ENCODE assay signal across 15 cellular contexts in the genomic region with DNA sequence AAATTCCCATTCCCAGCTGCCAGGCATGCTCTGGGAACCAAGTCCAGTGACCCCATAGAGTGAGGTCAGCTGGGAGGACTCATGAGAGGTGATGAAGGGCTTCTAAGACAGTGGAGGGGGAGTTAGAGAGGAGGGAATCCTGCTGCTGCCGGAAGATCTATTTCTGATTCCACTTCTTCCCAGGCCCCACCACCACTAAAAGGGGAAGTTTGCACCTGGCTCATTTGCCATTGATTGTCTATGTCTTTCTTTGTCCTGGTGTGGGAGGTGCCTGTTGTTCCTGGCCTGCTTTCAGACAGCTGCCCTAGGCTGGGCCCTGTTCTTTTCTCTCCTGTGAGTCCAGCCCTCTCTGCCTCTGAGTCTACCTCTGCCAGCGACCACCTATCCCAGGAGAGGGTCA. TPM values are rescaled to one million over a fixed set of nuclear protein-coding genes. Genes with fewer than 3 reads are reported as not detected.
A peak's percentile ranks its signal among the peaks of the same experiment; 100 is the strongest.
DNase-seq lines count a peak whose midpoint lies in the region; ATAC-seq, FAIRE-seq and TF ChIP-seq lines count a peak whose summit lies in the region.
"Had no signal": no experiment of that assay in that cellular context is flagged by ENCODE, and none has a peak within 500 bp of the region (broad histone marks: within the 10 kb centered on the region; RNA-seq: fewer than 3 reads in every experiment).

No MANE protein-coding gene starts in this region.

- H3K23me2 ChIP-seq in H1 (ENCODE audit: low read depth, low read length), result no peaks in the 10 kb centered on the region; the same call in 1 of the 2 replicates

- CTCF ChIA-PET in H1 (lab: Charles Lee; ENCODE audit: partially characterized antibody), result interaction anchor here (1.3 to 4.6 kb wide), 7 partner anchors 10 to 352 kb away, joined by 3 to 29 read pairs (median 6); no protein-coding TSS in a partner anchor

- WGBS in H1 (ENCODE audit: extremely low coverage in 1 of 2, insufficient coverage in 1 of 2, insufficient read length in 1 of 2, insufficient replicate concordance in 2 of 2, low coverage in 1 of 2, low lambda C conversion rate in 2 of 2, missing lambda C conversion rate in 1 of 2), 2 experiments, result 70% methylated on average over 2 of the region's 2 CpGs; no CpG with 5 or more reads in 1 of the 2 experiments

- H3K9ac ChIP-seq in H1 (replicated peaks in 1 of 4; ENCODE audit: extremely low read depth in 1 of 4, low read depth in 3 of 4, low read length in 3 of 4) (no peak overlapping the region), skeletal muscle satellite cell (ENCODE audit: low read depth, low read length) (peak overlapping the region; percentile 45)

- H2BK120ac ChIP-seq in H1 (replicated peaks; ENCODE audit: low read depth, low read length), result peak overlapping the region; percentile 16

- H4K20me1 ChIP-seq in H1 (replicated peaks in 1 of 2; ENCODE audit: control insufficient read depth in 1 of 2, insufficient read depth in 2 of 2, low read length in 2 of 2), result no peaks in the 10 kb centered on the region

- H4K8ac ChIP-seq in H1 (ENCODE audit: extremely low read depth, insufficient read depth, low read length), result no peak overlapping the region

- no peak overlapping the region for H2BK12ac ChIP-seq in H1 (ENCODE audit: low read depth, low read length)

- H2BK5ac ChIP-seq in H1 (ENCODE audit: low read depth, low read length), result peak overlapping the region; percentile 47; the same call in 1 of the 2 replicates

- H3K27me3 ChIP-seq in H1 (replicated peaks in 1 of 4; ENCODE audit: control insufficient read depth in 3 of 4, extremely low read depth in 1 of 4, insufficient read depth in 3 of 4, low read length in 3 of 4), result no peaks in the 10 kb centered on the region; a peak in 1 of 7 replicates
- peaks cover 4% of the 10 kb centered on the region for H3K27me3 ChIP-seq in skeletal muscle satellite cell (ENCODE audit: control insufficient read depth, insufficient read depth, low read length)
- H3K27me3 ChIP-seq: pancreas had no signal

- TF ChIP-seq CTCF in H1 (IDR thresholded peaks at IDR 0.05; ENCODE audit: control extremely low read depth in 1 of 3, insufficient read depth in 1 of 3, low read depth in 1 of 3, low read length in 3 of 3), result no peak

- TF ChIP-seq POLR2A in H1 (IDR thresholded peaks at IDR 0.05; ENCODE audit: control extremely low read depth in 1 of 2, low read depth in 2 of 2, low read length in 2 of 2), result no peak

- H3K56ac ChIP-seq in H1 (replicated peaks; ENCODE audit: insufficient read length, low read depth, low read length), result no peak overlapping the region

- H3K9me3 ChIP-seq in H1 (ENCODE audit: insufficient read depth in 2 of 2, low read depth in 1 of 2, low read length in 1 of 2) (no peaks in the 10 kb centered on the region), skeletal muscle satellite cell (replicated peaks; ENCODE audit: low read length) (no peaks in the 10 kb centered on the region)
- H3K9me3 ChIP-seq: lower lobe of right lung, pancreas, stomach had no signal

- H2AFZ ChIP-seq in H1 (ENCODE audit: low read length), result no peak overlapping the region

- DNase-seq in NCI-H1092 treated with DMSO at 0.1 percent for 48 hours (lab: John Stamatoyannopoulos, UW) (peak; percentile 13), NCI-H1092 (lab: John Stamatoyannopoulos, UW) (no peak), NCI-H345 (lab: John Stamatoyannopoulos, UW) (peak; percentile 78), H1 (ENCODE audit: low read depth in 1 of 2, low spot score in 2 of 2) (no peak), foreskin melanocyte (no peak), HPDE6-E6E7 (ENCODE audit: extremely low spot score) (no peak)
- DNase-seq: activated CD4-positive, alpha-beta T cell treated with anti-CD3 and anti-CD28 coated beads for 1 hour; cerebellar nuclear complex; pancreas; stomach had no signal

- H3K14ac ChIP-seq in H1 (ENCODE audit: insufficient read length), result no peak overlapping the region

- no peak for TF ChIP-seq EP300 in H1 (IDR thresholded peaks at IDR 0.05; ENCODE audit: borderline replicate concordance in 1 of 2, low read depth in 2 of 2, low read length in 2 of 2)

- H2AK5ac ChIP-seq in H1 (ENCODE audit: low read depth, low read length), result no peak overlapping the region

- H4K91ac ChIP-seq in H1 (replicated peaks; ENCODE audit: insufficient read length, low read length), result no peak overlapping the region

- no peak for ATAC-seq in GM21381 (IDR thresholded peaks at IDR 0.05; ENCODE audit: unreplicated experiment)

- POLR2A ChIA-PET in H1 (lab: Charles Lee; ENCODE audit: partially characterized antibody), result interaction anchor here (1.5 kb wide), 1 partner anchor 9 kb away, joined by 3 read pairs; no protein-coding TSS in a partner anchor

- no peak overlapping the region for H3K23ac ChIP-seq in H1 (ENCODE audit: insufficient read length)

- peak overlapping the region; percentile 15 for H4K5ac ChIP-seq in H1 (ENCODE audit: insufficient read length, low read depth, low read length)

- no peak overlapping the region for H3K4ac ChIP-seq in H1 (replicated peaks; ENCODE audit: insufficient read length, low read depth, low read length)

- H3K79me2 ChIP-seq in H1 (ENCODE audit: control insufficient read depth in 1 of 2, insufficient read depth in 2 of 2, low read length in 2 of 2), result no peaks in the 10 kb centered on the region

- H3K4me3 ChIP-seq in H1 (ENCODE audit: extremely low read depth in 1 of 4, insufficient read depth in 2 of 4, low read depth in 3 of 4, low read length in 4 of 4), result 0 out of 8 replicates have a peak overlapping the region, but pooled peaks of 2 of the 4 experiments have one; percentile 2 to 3
- H3K4me3 ChIP-seq in skeletal muscle satellite cell (ENCODE audit: low read length), result peak overlapping the region; percentile 25
- H3K4me3 ChIP-seq: lower lobe of right lung, pancreas, stomach had no signal

- no peaks in the 10 kb centered on the region for H3K79me1 ChIP-seq in H1 (ENCODE audit: low read depth, low read length)

- peak overlapping the region; percentile 25; the same call in 1 of the 2 replicates for H3K27ac ChIP-seq in H1 (ENCODE audit: low read depth, low read length)
- H3K27ac ChIP-seq: lower lobe of right lung, pancreas, stomach had no signal

- peak overlapping the region; percentile 10 for H3K18ac ChIP-seq in H1 (ENCODE audit: extremely low read depth, low read length)

- H2BK15ac ChIP-seq in H1 (ENCODE audit: low read length), result no peak overlapping the region

- H3K4me2 ChIP-seq in H1 (ENCODE audit: insufficient read depth in 1 of 2, low read depth in 2 of 2, low read length in 2 of 2) (peak overlapping the region; percentile 7 to 32; a peak in 2 of 4 replicates), skeletal muscle satellite cell (ENCODE audit: low read length) (peak overlapping the region; percentile 63)

- H3K4me1 ChIP-seq in H1 (replicated peaks in 1 of 4; ENCODE audit: control insufficient read depth in 3 of 4, insufficient read depth in 4 of 4, low read length in 3 of 4) (peaks cover 5 to 10% (median 8%) of the 10 kb centered on the region in 4 experiments; a peak in 6 of 7 replicates), skeletal muscle satellite cell (ENCODE audit: control insufficient read depth, insufficient read depth, low read length) (peaks cover 51% of the 10 kb centered on the region)
- H3K4me1 ChIP-seq: pancreas had no signal

- no peaks in the 10 kb centered on the region for H3K36me3 ChIP-seq in H1 (ENCODE audit: control insufficient read depth in 2 of 4, insufficient read depth in 4 of 4, low read length in 3 of 4)
- no peaks in the 10 kb centered on the region for H3K36me3 ChIP-seq in skeletal muscle satellite cell (ENCODE audit: insufficient read depth, low read length)
- H3K36me3 ChIP-seq: lower lobe of right lung, pancreas, stomach had no signal

- no peak for TF ChIP-seq RAD21 in H1 (IDR thresholded peaks at IDR 0.05 in 1 of 2, conservative IDR thresholded peaks at IDR 0.05 in 1 of 2; ENCODE audit: low read depth in 2 of 2, low read length in 2 of 2)

- FAIRE-seq in H1 (lab: Jason Lieb, UNC), result no peak
- FAIRE-seq: A204.1, pancreas had no signal

- H2BK20ac ChIP-seq in H1 (ENCODE audit: low read length), result no peak overlapping the region

RNA-seq across cellular contexts. Expression of a gene that starts 3.0 kb away (rescaled TPM):
- total RNA-seq in H1 (2021; fragmentation: NEBNext Ultra II Directional; extraction: Animal tissue kit (Norgen Biotek cat#: 25700)), result not detected in 2 replicates
- polyA plus RNA-seq in H1 (2011; rRNA removed), result 0.08 and 0.11 TPM in 2 replicates
- polyA plus RNA-seq in H1 (2011; cell fraction: cytosol; rRNA removed), result not detected
- polyA plus RNA-seq in H1 (2011; cell fraction: nucleus; rRNA removed), result not detected
- not detected in 4 replicates for polyA plus RNA-seq in H1 (2012, experiment 1 of 2)
- polyA plus RNA-seq in H1 (2012, experiment 2 of 2), result not detected
- not detected for polyA plus RNA-seq in H1 (2013, experiment 1 of 2)
- not detected for polyA plus RNA-seq in H1 (2013, experiment 2 of 2)
- polyA minus RNA-seq in H1 (2011; rRNA and poly(A)+ RNA removed), result 0.22 and 3.6 TPM in 2 replicates
- not detected for polyA minus RNA-seq in H1 (2011; cell fraction: cytosol; rRNA and poly(A)+ RNA removed)
- polyA minus RNA-seq in H1 (2011; cell fraction: nucleus; rRNA and poly(A)+ RNA removed), result not detected
- 0.22 and 0.25 TPM in 2 replicates for total RNA-seq in skeletal muscle satellite cell (2012; rRNA removed)
- total RNA-seq: SK-MEL-5 had no signal

RNA-seq across cellular contexts. Expression of a gene that starts 22.4 kb away (rescaled TPM):
- total RNA-seq in H1 (2021; fragmentation: NEBNext Ultra II Directional; extraction: Animal tissue kit (Norgen Biotek cat#: 25700)), result not detected in 2 replicates
- polyA plus RNA-seq in H1 (2011; rRNA removed), result not detected in 2 replicates
- polyA plus RNA-seq in H1 (2011; cell fraction: cytosol; rRNA removed), result not detected
- polyA plus RNA-seq in H1 (2011; cell fraction: nucleus; rRNA removed), result not detected
- not detected in 4 replicates for polyA plus RNA-seq in H1 (2012, experiment 1 of 2)
- polyA plus RNA-seq in H1 (2012, experiment 2 of 2), result not detected
- not detected for polyA plus RNA-seq in H1 (2013, experiment 1 of 2)
- not detected for polyA plus RNA-seq in H1 (2013, experiment 2 of 2)
- polyA minus RNA-seq in H1 (2011; rRNA and poly(A)+ RNA removed), result not detected in 2 replicates
- not detected for polyA minus RNA-seq in H1 (2011; cell fraction: cytosol; rRNA and poly(A)+ RNA removed)
- polyA minus RNA-seq in H1 (2011; cell fraction: nucleus; rRNA and poly(A)+ RNA removed), result not detected
- total RNA-seq in skeletal muscle satellite cell (2012; rRNA removed), result not detected in 2 replicates
- total RNA-seq: lower lobe of right lung, pancreas, SK-MEL-5 had no signal
- polyA plus RNA-seq: pancreas had no signal

RNA-seq across cellular contexts. Expression of a gene that starts 24.1 kb away (rescaled TPM):
- not detected in 2 replicates for total RNA-seq in H1 (2021; fragmentation: NEBNext Ultra II Directional; extraction: Animal tissue kit (Norgen Biotek cat#: 25700))
- polyA plus RNA-seq in H1 (2011; rRNA removed), result 0.18 and 0.33 TPM in 2 replicates
- polyA plus RNA-seq in H1 (2011; cell fraction: cytosol; rRNA removed), result not detected
- not detected for polyA plus RNA-seq in H1 (2011; cell fraction: nucleus; rRNA removed)
- not detected in 4 replicates for polyA plus RNA-seq in H1 (2012, experiment 1 of 2)
- polyA plus RNA-seq in H1 (2012, experiment 2 of 2), result not detected
- polyA plus RNA-seq in H1 (2013, experiment 1 of 2), result not detected
- not detected for polyA plus RNA-seq in H1 (2013, experiment 2 of 2)
- polyA minus RNA-seq in H1 (2011; rRNA and poly(A)+ RNA removed), result 0.22 and 0.66 TPM in 2 replicates
- not detected for polyA minus RNA-seq in H1 (2011; cell fraction: cytosol; rRNA and poly(A)+ RNA removed)
- not detected for polyA minus RNA-seq in H1 (2011; cell fraction: nucleus; rRNA and poly(A)+ RNA removed)
- total RNA-seq in skeletal muscle satellite cell (2012; rRNA removed), result under 0.01 TPM in 1 of 2 replicates, not detected in the other
- total RNA-seq: SK-MEL-5 had no signal

RNA-seq across cellular contexts. Expression of a gene that starts 44.1 kb away (rescaled TPM):
- total RNA-seq in H1 (2021; fragmentation: NEBNext Ultra II Directional; extraction: Animal tissue kit (Norgen Biotek cat#: 25700)), result not detected in 2 replicates
- not detected in 2 replicates for polyA plus RNA-seq in H1 (2011; rRNA removed)
- not detected for polyA plus RNA-seq in H1 (2011; cell fraction: cytosol; rRNA removed)
- not detected for polyA plus RNA-seq in H1 (2011; cell fraction: nucleus; rRNA removed)
- not detected in 4 replicates for polyA plus RNA-seq in H1 (2012, experiment 1 of 2)
- not detected for polyA plus RNA-seq in H1 (2012, experiment 2 of 2)
- not detected for polyA plus RNA-seq in H1 (2013, experiment 1 of 2)
- polyA plus RNA-seq in H1 (2013, experiment 2 of 2), result not detected
- not detected in 2 replicates for polyA minus RNA-seq in H1 (2011; rRNA and poly(A)+ RNA removed)
- not detected for polyA minus RNA-seq in H1 (2011; cell fraction: cytosol; rRNA and poly(A)+ RNA removed)
- polyA minus RNA-seq in H1 (2011; cell fraction: nucleus; rRNA and poly(A)+ RNA removed), result not detected
- not detected in 2 replicates for total RNA-seq in skeletal muscle satellite cell (2012; rRNA removed)
- total RNA-seq: lower lobe of right lung, SK-MEL-5 had no signal

RNA-seq across cellular contexts. Expression of a gene that starts 56.9 kb away (rescaled TPM):
- total RNA-seq in H1 (2021; fragmentation: NEBNext Ultra II Directional; extraction: Animal tissue kit (Norgen Biotek cat#: 25700)), result not detected in 2 replicates
- polyA plus RNA-seq in H1 (2011; rRNA removed), result not detected in 2 replicates
- not detected for polyA plus RNA-seq in H1 (2011; cell fraction: cytosol; rRNA removed)
- polyA plus RNA-seq in H1 (2011; cell fraction: nucleus; rRNA removed), result not detected
- not detected in 4 replicates for polyA plus RNA-seq in H1 (2012, experiment 1 of 2)
- not detected for polyA plus RNA-seq in H1 (2012, experiment 2 of 2)
- polyA plus RNA-seq in H1 (2013, experiment 1 of 2), result not detected
- not detected for polyA plus RNA-seq in H1 (2013, experiment 2 of 2)
- polyA minus RNA-seq in H1 (2011; rRNA and poly(A)+ RNA removed), result not detected in 2 replicates
- polyA minus RNA-seq in H1 (2011; cell fraction: cytosol; rRNA and poly(A)+ RNA removed), result not detected
- polyA minus RNA-seq in H1 (2011; cell fraction: nucleus; rRNA and poly(A)+ RNA removed), result not detected
- not detected in 2 replicates for total RNA-seq in skeletal muscle satellite cell (2012; rRNA removed)
- total RNA-seq: lower lobe of right lung, pancreas, SK-MEL-5, stomach had no signal
- polyA plus RNA-seq: pancreas, stomach had no signal

Comparison
In these comparisons a context has a peak if more than half of its experiments do, and no peak if none do; other contexts are left out.
1. DNase-seq: peak in NCI-H1092 treated with DMSO at 0.1 percent for 48 hours (single experiment) and NCI-H345 (single experiment); none in NCI-H1092 (single experiment), H1 (0 of 2), foreskin melanocyte (single experiment) and HPDE6-E6E7 (single experiment).